Comparison of ENCODE assay signal across 16 cellular contexts in the genomic region with DNA sequence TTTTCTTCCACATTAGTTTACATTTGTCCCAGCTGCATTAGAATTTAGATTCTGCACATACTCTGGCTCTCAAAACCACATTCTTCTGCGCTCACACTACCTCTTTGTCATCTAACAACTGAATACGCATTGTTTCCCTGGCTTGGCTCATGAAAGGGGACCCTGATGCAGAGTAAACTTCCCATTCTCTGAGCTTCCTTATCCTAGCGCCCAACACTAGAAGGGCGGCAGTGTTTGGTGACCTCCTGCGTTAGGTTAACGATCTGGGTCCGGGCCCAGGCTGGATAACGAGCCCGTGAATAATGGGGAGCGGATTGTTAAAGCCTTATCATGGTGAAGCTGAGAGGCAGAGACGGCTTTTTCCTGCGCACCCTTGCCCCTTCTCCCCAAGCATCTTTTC.
DNase-seq lines count a peak whose midpoint lies in the region; ATAC-seq, FAIRE-seq and TF ChIP-seq lines count a peak whose summit lies in the region.
"Had no signal": no experiment of that assay in that cellular context is flagged by ENCODE, and none has a peak within 500 bp of the region (broad histone marks: within the 10 kb centered on the region; RNA-seq: fewer than 3 reads in every experiment).

No MANE protein-coding gene starts in this region.

- peak overlapping the region; percentile 55 for H3K4me3 Mint-ChIP-seq in astrocyte (ENCODE audit: unreplicated experiment)
- H3K4me3 Mint-ChIP-seq: activated CD4-positive, alpha-beta T cell treated with anti-CD3 and anti-CD28 coated beads for 36 hours; activated naive CD4-positive, alpha-beta T cell treated with anti-CD3 and anti-CD28 coated beads, Interleukin-2, amount 10 ng/mL, durations not matched to agents 7 days and 5 days; CD4-positive, CD25-positive, alpha-beta regulatory T cell; T-helper 1 cell treated with Interleukin-12 subunit alpha and Interleukin-12 subunit beta and Interleukin-4 antibody, amounts not matched to agents 30 μg/mL and 1 μg/mL, for 36 hours had no signal

- H3K9me3 ChIP-seq in astrocyte (ENCODE audit: insufficient read depth, low read depth, low read length) = no peaks in the 10 kb centered on the region
- H3K9me3 ChIP-seq in testis = no peaks in the 10 kb centered on the region
- H3K9me3 ChIP-seq: heart left ventricle had no signal

- no peak overlapping the region for H3K9ac ChIP-seq in astrocyte (ENCODE audit: low read length)

- in situ Hi-C loops in brain microvascular endothelial cell (cut with HindIII; ENCODE audit: low pct_ligation_motif_present, low sequenced_read_pairs) = no loop called here

- no peak overlapping the region for H2AFZ ChIP-seq in astrocyte (ENCODE audit: low read depth, low read length)

- H3K27me3 ChIP-seq in astrocyte (ENCODE audit: insufficient read depth, low read length) (no peaks in the 10 kb centered on the region), testis (no peaks in the 10 kb centered on the region), brain microvascular endothelial cell (replicated peaks) (no peaks in the 10 kb centered on the region)
- H3K27me3 ChIP-seq: heart left ventricle had no signal

- peak overlapping the region; percentile 60 for H3K4me2 ChIP-seq in astrocyte (ENCODE audit: low read length)

- H3K4me3 ChIP-seq in astrocyte (ENCODE audit: insufficient read depth, low read depth, low read length) (no peak overlapping the region), testis (no peak overlapping the region), brain microvascular endothelial cell (ENCODE audit: low read depth, low read length) (no peak overlapping the region)
- H3K4me3 ChIP-seq: heart left ventricle had no signal

- H3K27ac Mint-ChIP-seq in astrocyte (ENCODE audit: unreplicated experiment) = no peak overlapping the region
- H3K27ac Mint-ChIP-seq: activated CD4-positive, alpha-beta T cell treated with anti-CD3 and anti-CD28 coated beads for 36 hours; activated naive CD4-positive, alpha-beta T cell treated with anti-CD3 and anti-CD28 coated beads, Interleukin-2, amount 10 ng/mL, durations not matched to agents 7 days and 5 days; CD4-positive, CD25-positive, alpha-beta regulatory T cell; T-helper 1 cell treated with Interleukin-12 subunit alpha and Interleukin-12 subunit beta and Interleukin-4 antibody, amounts not matched to agents 30 μg/mL and 1 μg/mL, for 36 hours had no signal

- H3K9me3 Mint-ChIP-seq in astrocyte (ENCODE audit: unreplicated experiment) = peaks cover 3% of the 10 kb centered on the region
- H3K9me3 Mint-ChIP-seq: activated naive CD4-positive, alpha-beta T cell treated with anti-CD3 and anti-CD28 coated beads, Interleukin-2, amount 10 ng/mL, durations not matched to agents 7 days and 5 days; T-helper 1 cell treated with Interleukin-12 subunit alpha and Interleukin-12 subunit beta and Interleukin-4 antibody, amounts not matched to agents 30 μg/mL and 1 μg/mL, for 36 hours had no signal

- peaks cover 11% of the 10 kb centered on the region for H3K27me3 Mint-ChIP-seq in astrocyte (ENCODE audit: low read depth, unreplicated experiment)

- H3K27ac ChIP-seq in astrocyte (ENCODE audit: low read depth, low read length) = no peak overlapping the region
- no peak overlapping the region for H3K27ac ChIP-seq in testis
- H3K27ac ChIP-seq in brain microvascular endothelial cell = no peak overlapping the region
- H3K27ac ChIP-seq: heart left ventricle had no signal

- no peak for TF ChIP-seq POLR2A in testis (IDR thresholded peaks at IDR 0.05)

- H3K79me2 ChIP-seq in astrocyte (ENCODE audit: insufficient read depth, low read length) = no peaks in the 10 kb centered on the region

- WGBS in testis, 2 donors = 22 to 25% methylated on average over 12 of the region's 12 CpGs

- H3K36me3 Mint-ChIP-seq in astrocyte (ENCODE audit: low read depth, unreplicated experiment) = peaks cover 22% of the 10 kb centered on the region
- H3K36me3 Mint-ChIP-seq: activated naive CD4-positive, alpha-beta T cell treated with anti-CD3 and anti-CD28 coated beads, Interleukin-2, amount 10 ng/mL, durations not matched to agents 7 days and 5 days; CD4-positive, CD25-positive, alpha-beta regulatory T cell had no signal

- FAIRE-seq in astrocyte (lab: Jason Lieb, UNC) (no peak), frontal cortex (lab: Jason Lieb, UNC) (peak; percentile 93)

- H3K4me1 ChIP-seq in astrocyte (ENCODE audit: insufficient read depth, low read length) (peaks cover 8% of the 10 kb centered on the region), testis (no peaks in the 10 kb centered on the region)
- H3K4me1 ChIP-seq: heart left ventricle had no signal

- peaks cover 7% of the 10 kb centered on the region for H3K4me1 Mint-ChIP-seq in astrocyte (ENCODE audit: low read depth, unreplicated experiment)
- H3K4me1 Mint-ChIP-seq: activated CD4-positive, alpha-beta T cell treated with anti-CD3 and anti-CD28 coated beads for 36 hours; activated naive CD4-positive, alpha-beta T cell treated with anti-CD3 and anti-CD28 coated beads, Interleukin-2, amount 10 ng/mL, durations not matched to agents 7 days and 5 days; CD4-positive, CD25-positive, alpha-beta regulatory T cell had no signal

- peak; percentile 50 for DNase-seq in astrocyte (ENCODE audit: low read depth)
- DNase-seq in frontal cortex (ENCODE audit: low spot score in 2 of 2) = peak; percentile 25 to 39
- DNase-seq in middle frontal gyrus (ENCODE audit: extremely low spot score, low spot score) = peak; percentile 79
- peak; percentile 23 for DNase-seq in testis
- no peak for DNase-seq in stimulated activated CD4-positive, alpha-beta T cell treated with anti-CD3 and anti-CD28 coated beads, Interleukin-12 subunit alpha, Interleukin-12 subunit beta, amount 100 ng/mL, for 4 hours
- DNase-seq in left colon = no peak
- DNase-seq in brain microvascular endothelial cell = no peak
- DNase-seq: activated CD4-positive, alpha-beta T cell treated with anti-CD3 and anti-CD28 coated beads for 36 hours; activated naive CD4-positive, alpha-beta T cell treated with anti-CD3 and anti-CD28 coated beads, Interleukin-2, amount 10 ng/mL, durations not matched to agents 7 days and 5 days; CD4-positive, CD25-positive, alpha-beta regulatory T cell; central memory CD4-positive, alpha-beta T cell; DMS79; heart left ventricle; left cardiac atrium; NCI-H1105 treated with DMSO at 0.1 percent for 48 hours had no signal

- no peak for TF ChIP-seq CTCF in astrocyte (IDR thresholded peaks at IDR 0.05; ENCODE audit: insufficient read depth, low read depth, low read length)
- TF ChIP-seq CTCF in testis (IDR thresholded peaks at IDR 0.05) = no peak
- no peak for TF ChIP-seq CTCF in brain microvascular endothelial cell (IDR thresholded peaks at IDR 0.05; ENCODE audit: low read depth, low read length, missing control alignments)

- H3K36me3 ChIP-seq in astrocyte (ENCODE audit: insufficient read depth, low read length) = peaks cover 26% of the 10 kb centered on the region
- no peaks in the 10 kb centered on the region for H3K36me3 ChIP-seq in testis (ENCODE audit: low read depth, missing control alignments)
- H3K36me3 ChIP-seq in brain microvascular endothelial cell (replicated peaks) = peaks cover 31% of the 10 kb centered on the region

- ATAC-seq in left colon = no peak
- ATAC-seq: activated CD4-positive, alpha-beta T cell treated with anti-CD3 and anti-CD28 coated beads for 36 hours; heart left ventricle had no signal

- H4K20me1 ChIP-seq in astrocyte (ENCODE audit: insufficient read depth, low read length) = no peaks in the 10 kb centered on the region

- intact Hi-C loops in testis (cut with DNase I; ENCODE audit: low total_unique reads) (no loop called here), left colon (cut with DNase I, micrococcal nuclease) (no loop called here)

Comparison
In these comparisons a context has a peak if more than half of its experiments do, and no peak if none do; other contexts are left out.
1. DNase-seq: peak in astrocyte (single experiment), frontal cortex (2 of 2), middle frontal gyrus (single experiment) and testis (single experiment); none in stimulated activated CD4-positive, alpha-beta T cell treated with anti-CD3 and anti-CD28 coated beads, Interleukin-12 subunit alpha, Interleukin-12 subunit beta, amount 100 ng/mL, for 4 hours (single experiment), left colon (0 of 2) and brain microvascular endothelial cell (single experiment).